In genomic region chr6:72624557-72625160, GRCh38 we compare ENCODE assay signal across 8 cellular contexts. TPM values are rescaled to one million over a fixed set of nuclear protein-coding genes. Genes with fewer than 3 reads are reported as not detected.
DNase-seq lines count a peak whose midpoint lies in the region; ATAC-seq and TF ChIP-seq lines count a peak whose summit lies in the region.

No MANE protein-coding gene starts in this region.

- H3K4me1 ChIP-seq in uterus = peaks cover 0 to 17% of the 10 kb centered on the region in 2 donors

- ATAC-seq in HG03378 (IDR thresholded peaks at IDR 0.05; ENCODE audit: unreplicated experiment) (peak; percentile 12), HG02610 (IDR thresholded peaks at IDR 0.05; ENCODE audit: unreplicated experiment) (no peak)

- TF ChIP-seq POLR2A in uterus (IDR thresholded peaks at IDR 0.05) = no peak

- H3K27me3 ChIP-seq in uterus = peaks cover 0 to 18% of the 10 kb centered on the region in 2 donors

- H3K27ac ChIP-seq in uterus = no peak overlapping the region

- H3K4me3 ChIP-seq in uterus = no peak overlapping the region

- DNase-seq in CMK (ENCODE audit: low read depth) = peak; percentile 40
- peak; percentile 66 for DNase-seq in SK-N-DZ (ENCODE audit: low spot score)
- peak; percentile 47 for DNase-seq in foreskin melanocyte
- DNase-seq in uterus = no peak
- DNase-seq in activated CD4-positive, alpha-beta T cell treated with anti-CD3 and anti-CD28 coated beads, Interleukin-2, amount 50 U/mL, for 48 hours = no peak
- no peak for DNase-seq in activated naive CD4-positive, alpha-beta T cell (lab: John Stamatoyannopoulos, UW)

- intact Hi-C loops in uterus (cut with DNase I; ENCODE audit: low total_unique reads) = no loop called here

- H3K9me3 ChIP-seq in uterus = no peaks in the 10 kb centered on the region

- H3K36me3 ChIP-seq in uterus = no peaks in the 10 kb centered on the region

- TF ChIP-seq CTCF in uterus (IDR thresholded peaks at IDR 0.05) = peak in 3 of 4 experiments; percentile 13 to 20 (median 13)

RNA-seq across cellular contexts. Expression of gene KCNQ5, which starts 2.8 kb away (rescaled TPM):
- polyA plus RNA-seq in SK-N-DZ (2014; cell fraction: cytosol; rRNA removed) = 7.0 and 8.4 TPM in 2 replicates
- polyA plus RNA-seq in SK-N-DZ (2014; cell fraction: nucleus; rRNA removed) = 4.5 and 11.2 TPM in 2 replicates
- total RNA-seq in uterus = 1 to 10 TPM in 1 of 4 donors, under 1 TPM in 1, not detected in 2; 0.34 to 2.4 TPM

Comparison
In these comparisons a context has a peak if more than half of its experiments do, and no peak if none do; other contexts are left out.
1. DNase-seq: peak in CMK (single experiment), SK-N-DZ (single experiment) and foreskin melanocyte (single experiment); none in uterus (0 of 2), activated CD4-positive, alpha-beta T cell treated with anti-CD3 and anti-CD28 coated beads, Interleukin-2, amount 50 U/mL, for 48 hours (0 of 2) and activated naive CD4-positive, alpha-beta T cell (0 of 4).